1 cellular context compared by ENCODE assay signal in the genomic region with DNA sequence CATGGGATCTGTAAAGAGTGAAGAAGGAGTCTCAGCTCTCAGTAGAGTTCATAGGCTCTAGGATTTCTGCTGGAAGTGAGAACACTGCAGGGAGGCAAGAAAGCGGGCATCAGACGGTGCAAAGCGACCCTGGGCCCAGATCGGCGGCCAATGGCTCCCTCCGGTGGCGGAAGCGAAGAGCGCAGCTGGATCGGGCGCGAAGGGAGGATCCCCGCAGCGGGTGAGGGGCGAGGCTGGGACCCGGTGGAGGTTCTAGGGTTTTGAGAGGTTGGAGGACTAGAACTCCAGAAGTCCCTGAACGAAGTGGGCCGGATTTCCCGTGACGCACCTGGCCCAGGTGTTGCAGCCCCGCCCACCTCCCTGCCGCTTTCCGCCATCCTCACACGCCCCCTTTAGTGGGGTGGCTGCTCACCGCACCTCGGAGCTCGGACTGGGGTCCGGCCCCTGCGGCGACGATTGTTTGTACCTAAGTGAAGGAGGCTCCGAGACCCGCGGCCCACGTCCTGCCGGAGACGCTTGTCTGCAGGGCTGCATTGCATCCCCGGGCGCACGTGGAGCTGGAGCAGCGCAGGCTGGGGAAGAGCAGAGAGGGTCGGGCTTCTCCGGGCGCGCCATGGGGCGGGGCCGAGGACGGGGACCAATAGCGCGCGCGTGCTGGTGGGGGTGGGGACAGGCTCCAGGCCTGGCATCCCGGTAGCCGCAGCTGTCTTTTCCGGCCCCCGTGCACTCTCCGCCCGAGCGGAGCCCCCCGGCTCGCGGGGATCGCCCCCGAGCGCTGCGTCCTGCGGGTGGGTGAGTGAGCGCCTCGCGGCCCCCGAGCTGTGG.
TF ChIP-seq lines count a peak whose summit lies in the region.

Gene SLC12A9 (plus strand): TSS at position 666 of the 825 bp plus-strand sequence. CDS start 1,485 bp downstream, outside the sequence.

TF ChIP-seq in HepG2, 621 proteins besides CTCF, POLR2A, EP300 and RAD21 (continued from another document and continues in another):
- TF ChIP-seq HBP1 (CRISPR knock-in tag; IDR thresholded peaks at IDR 0.05; ENCODE audit: low read depth), result no peak
- no peak for TF ChIP-seq ETV6 (CRISPR knock-in tag; conservative IDR thresholded peaks at IDR 0.05)
- TF ChIP-seq NR0B2 (CRISPR knock-in tag; IDR thresholded peaks at IDR 0.05), result peak; percentile 99; the same call in 1 of the 2 replicates
- TF ChIP-seq ZNF510 (CRISPR knock-in tag; IDR thresholded peaks at IDR 0.05; ENCODE audit: low read depth), result no peak
- TF ChIP-seq CHCHD3 (CRISPR knock-in tag; IDR thresholded peaks at IDR 0.05), result no peak
- TF ChIP-seq TOPORS (CRISPR knock-in tag; IDR thresholded peaks at IDR 0.05), result no peak
- no peak for TF ChIP-seq NR2F2 (IDR thresholded peaks at IDR 0.05; ENCODE audit: borderline replicate concordance, low read depth)
- TF ChIP-seq MTF1 (CRISPR knock-in tag; IDR thresholded peaks at IDR 0.05), result no peak
- TF ChIP-seq ZNF724P (CRISPR knock-in tag; IDR thresholded peaks at IDR 0.05; ENCODE audit: borderline replicate concordance), result no peak
- TF ChIP-seq ZNF101 (CRISPR knock-in tag; IDR thresholded peaks at IDR 0.05; ENCODE audit: borderline replicate concordance, low read depth), result no peak
- TF ChIP-seq ZNF383 (CRISPR knock-in tag; IDR thresholded peaks at IDR 0.05; ENCODE audit: borderline replicate concordance), result no peak
- TF ChIP-seq, protein P1, sequence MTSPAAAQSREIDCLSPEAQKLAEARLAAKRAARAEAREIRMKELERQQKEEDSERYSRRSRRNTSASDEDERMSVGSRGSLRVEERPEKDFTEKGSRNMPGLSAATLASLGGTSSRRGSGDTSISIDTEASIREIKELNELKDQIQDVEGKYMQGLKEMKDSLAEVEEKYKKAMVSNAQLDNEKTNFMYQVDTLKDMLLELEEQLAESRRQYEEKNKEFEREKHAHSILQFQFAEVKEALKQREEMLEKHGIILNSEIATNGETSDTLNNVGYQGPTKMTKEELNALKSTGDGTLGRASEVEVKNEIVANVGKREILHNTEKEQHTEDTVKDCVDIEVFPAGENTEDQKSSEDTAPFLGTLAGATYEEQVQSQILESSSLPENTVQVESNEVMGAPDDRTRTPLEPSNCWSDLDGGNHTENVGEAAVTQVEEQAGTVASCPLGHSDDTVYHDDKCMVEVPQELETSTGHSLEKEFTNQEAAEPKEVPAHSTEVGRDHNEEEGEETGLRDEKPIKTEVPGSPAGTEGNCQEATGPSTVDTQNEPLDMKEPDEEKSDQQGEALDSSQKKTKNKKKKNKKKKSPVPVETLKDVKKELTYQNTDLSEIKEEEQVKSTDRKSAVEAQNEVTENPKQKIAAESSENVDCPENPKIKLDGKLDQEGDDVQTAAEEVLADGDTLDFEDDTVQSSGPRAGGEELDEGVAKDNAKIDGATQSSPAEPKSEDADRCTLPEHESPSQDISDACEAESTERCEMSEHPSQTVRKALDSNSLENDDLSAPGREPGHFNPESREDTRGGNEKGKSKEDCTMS (CRISPR knock-in tag; conservative IDR thresholded peaks at IDR 0.05), result no peak
- no peak for TF ChIP-seq ZNF816 (CRISPR knock-in tag; IDR thresholded peaks at IDR 0.05; ENCODE audit: borderline replicate concordance)
- TF ChIP-seq, protein P2, sequence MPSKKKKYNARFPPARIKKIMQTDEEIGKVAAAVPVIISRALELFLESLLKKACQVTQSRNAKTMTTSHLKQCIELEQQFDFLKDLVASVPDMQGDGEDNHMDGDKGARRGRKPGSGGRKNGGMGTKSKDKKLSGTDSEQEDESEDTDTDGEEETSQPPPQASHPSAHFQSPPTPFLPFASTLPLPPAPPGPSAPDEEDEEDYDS (CRISPR knock-in tag; IDR thresholded peaks at IDR 0.05), result no peak
- TF ChIP-seq ZNF180 (CRISPR knock-in tag; IDR thresholded peaks at IDR 0.05; ENCODE audit: borderline replicate concordance, low read depth), result no peak
- no peak for TF ChIP-seq ZBTB3 (CRISPR knock-in tag; IDR thresholded peaks at IDR 0.05; ENCODE audit: borderline replicate concordance, low read depth)
- TF ChIP-seq TERF1 (CRISPR knock-in tag; IDR thresholded peaks at IDR 0.05), result no peak
- TF ChIP-seq TAF1 (CRISPR knock-in tag; IDR thresholded peaks at IDR 0.05), result peak; percentile 45; the same call in 1 of the 2 replicates
- TF ChIP-seq SKI (IDR thresholded peaks at IDR 0.05; ENCODE audit: partially characterized antibody), result no peak
- peak; percentile 37; the same call in 1 of the 2 replicates for TF ChIP-seq CBX5 (CRISPR knock-in tag; IDR thresholded peaks at IDR 0.05; ENCODE audit: borderline replicate concordance)
- TF ChIP-seq MZF1 (CRISPR knock-in tag; IDR thresholded peaks at IDR 0.05; ENCODE audit: borderline replicate concordance), result no peak
- TF ChIP-seq ZNF589 (CRISPR knock-in tag; conservative IDR thresholded peaks at IDR 0.05), result no peak
- TF ChIP-seq HOXA9 (CRISPR knock-in tag; IDR thresholded peaks at IDR 0.05; ENCODE audit: borderline replicate concordance), result no peak
- no peak for TF ChIP-seq MLLT10 (CRISPR knock-in tag; IDR thresholded peaks at IDR 0.05)
- no peak for TF ChIP-seq POGZ (CRISPR knock-in tag; IDR thresholded peaks at IDR 0.05)
- TF ChIP-seq, protein P3, sequence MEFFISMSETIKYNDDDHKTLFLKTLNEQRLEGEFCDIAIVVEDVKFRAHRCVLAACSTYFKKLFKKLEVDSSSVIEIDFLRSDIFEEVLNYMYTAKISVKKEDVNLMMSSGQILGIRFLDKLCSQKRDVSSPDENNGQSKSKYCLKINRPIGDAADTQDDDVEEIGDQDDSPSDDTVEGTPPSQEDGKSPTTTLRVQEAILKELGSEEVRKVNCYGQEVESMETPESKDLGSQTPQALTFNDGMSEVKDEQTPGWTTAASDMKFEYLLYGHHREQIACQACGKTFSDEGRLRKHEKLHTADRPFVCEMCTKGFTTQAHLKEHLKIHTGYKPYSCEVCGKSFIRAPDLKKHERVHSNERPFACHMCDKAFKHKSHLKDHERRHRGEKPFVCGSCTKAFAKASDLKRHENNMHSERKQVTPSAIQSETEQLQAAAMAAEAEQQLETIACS (CRISPR knock-in tag; IDR thresholded peaks at IDR 0.05), result no peak
- TF ChIP-seq, protein P4, sequence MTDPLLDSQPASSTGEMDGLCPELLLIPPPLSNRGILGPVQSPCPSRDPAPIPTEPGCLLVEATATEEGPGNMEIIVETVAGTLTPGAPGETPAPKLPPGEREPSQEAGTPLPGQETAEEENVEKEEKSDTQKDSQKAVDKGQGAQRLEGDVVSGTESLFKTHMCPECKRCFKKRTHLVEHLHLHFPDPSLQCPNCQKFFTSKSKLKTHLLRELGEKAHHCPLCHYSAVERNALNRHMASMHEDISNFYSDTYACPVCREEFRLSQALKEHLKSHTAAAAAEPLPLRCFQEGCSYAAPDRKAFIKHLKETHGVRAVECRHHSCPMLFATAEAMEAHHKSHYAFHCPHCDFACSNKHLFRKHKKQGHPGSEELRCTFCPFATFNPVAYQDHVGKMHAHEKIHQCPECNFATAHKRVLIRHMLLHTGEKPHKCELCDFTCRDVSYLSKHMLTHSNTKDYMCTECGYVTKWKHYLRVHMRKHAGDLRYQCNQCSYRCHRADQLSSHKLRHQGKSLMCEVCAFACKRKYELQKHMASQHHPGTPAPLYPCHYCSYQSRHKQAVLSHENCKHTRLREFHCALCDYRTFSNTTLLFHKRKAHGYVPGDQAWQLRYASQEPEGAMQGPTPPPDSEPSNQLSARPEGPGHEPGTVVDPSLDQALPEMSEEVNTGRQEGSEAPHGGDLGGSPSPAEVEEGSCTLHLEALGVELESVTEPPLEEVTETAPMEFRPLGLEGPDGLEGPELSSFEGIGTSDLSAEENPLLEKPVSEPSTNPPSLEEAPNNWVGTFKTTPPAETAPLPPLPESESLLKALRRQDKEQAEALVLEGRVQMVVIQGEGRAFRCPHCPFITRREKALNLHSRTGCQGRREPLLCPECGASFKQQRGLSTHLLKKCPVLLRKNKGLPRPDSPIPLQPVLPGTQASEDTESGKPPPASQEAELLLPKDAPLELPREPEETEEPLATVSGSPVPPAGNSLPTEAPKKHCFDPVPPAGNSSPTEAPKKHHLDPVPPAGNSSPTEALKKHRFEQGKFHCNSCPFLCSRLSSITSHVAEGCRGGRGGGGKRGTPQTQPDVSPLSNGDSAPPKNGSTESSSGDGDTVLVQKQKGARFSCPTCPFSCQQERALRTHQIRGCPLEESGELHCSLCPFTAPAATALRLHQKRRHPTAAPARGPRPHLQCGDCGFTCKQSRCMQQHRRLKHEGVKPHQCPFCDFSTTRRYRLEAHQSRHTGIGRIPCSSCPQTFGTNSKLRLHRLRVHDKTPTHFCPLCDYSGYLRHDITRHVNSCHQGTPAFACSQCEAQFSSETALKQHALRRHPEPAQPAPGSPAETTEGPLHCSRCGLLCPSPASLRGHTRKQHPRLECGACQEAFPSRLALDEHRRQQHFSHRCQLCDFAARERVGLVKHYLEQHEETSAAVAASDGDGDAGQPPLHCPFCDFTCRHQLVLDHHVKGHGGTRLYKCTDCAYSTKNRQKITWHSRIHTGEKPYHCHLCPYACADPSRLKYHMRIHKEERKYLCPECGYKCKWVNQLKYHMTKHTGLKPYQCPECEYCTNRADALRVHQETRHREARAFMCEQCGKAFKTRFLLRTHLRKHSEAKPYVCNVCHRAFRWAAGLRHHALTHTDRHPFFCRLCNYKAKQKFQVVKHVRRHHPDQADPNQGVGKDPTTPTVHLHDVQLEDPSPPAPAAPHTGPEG (CRISPR knock-in tag; IDR thresholded peaks at IDR 0.05), result 0 out of 2 replicates have a peak, but pooled peaks have one; percentile 43
- no peak for TF ChIP-seq JUN (CRISPR knock-in tag; IDR thresholded peaks at IDR 0.05)
- TF ChIP-seq WIZ (CRISPR knock-in tag; IDR thresholded peaks at IDR 0.05), result no peak; the same call in 1 of the 2 replicates
- TF ChIP-seq RFX5 (IDR thresholded peaks at IDR 0.05; ENCODE audit: low read depth, low read length), result no peak
- TF ChIP-seq, protein P5, sequence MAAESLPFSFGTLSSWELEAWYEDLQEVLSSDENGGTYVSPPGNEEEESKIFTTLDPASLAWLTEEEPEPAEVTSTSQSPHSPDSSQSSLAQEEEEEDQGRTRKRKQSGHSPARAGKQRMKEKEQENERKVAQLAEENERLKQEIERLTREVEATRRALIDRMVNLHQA (CRISPR knock-in tag; IDR thresholded peaks at IDR 0.05), result no peak
- no peak for TF ChIP-seq ZNF20 (CRISPR knock-in tag; IDR thresholded peaks at IDR 0.05)
- TF ChIP-seq FOXA3 (CRISPR knock-in tag; IDR thresholded peaks at IDR 0.05), result no peak
